Comparison of ENCODE assay signal across 2 cellular contexts in the genomic region with DNA sequence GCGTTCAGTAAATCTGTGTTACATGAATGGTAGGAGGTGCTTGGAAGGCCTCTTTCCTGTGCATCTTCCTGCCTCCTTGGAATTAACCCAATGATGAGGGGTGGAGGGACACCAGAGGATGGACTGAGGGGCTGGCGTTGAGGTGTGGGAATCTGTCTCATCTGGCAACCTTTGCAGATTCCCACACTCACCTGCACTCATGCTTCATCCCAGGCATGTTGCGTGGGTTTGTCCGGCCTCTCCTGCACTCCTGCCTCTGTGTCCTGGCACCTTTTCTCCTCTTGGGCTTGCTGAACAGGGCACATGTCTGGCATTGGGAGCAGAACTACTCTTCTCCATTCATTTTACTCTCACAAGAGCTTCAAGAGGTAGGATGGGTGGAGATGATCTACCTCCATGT.
TF ChIP-seq lines count a peak whose summit lies in the region.

No MANE protein-coding gene starts in this region.

TF ChIP-seq in IMR-90, 13 proteins besides CTCF, POLR2A, EP300 and RAD21:
- TF ChIP-seq RFX5 (IDR thresholded peaks at IDR 0.05; ENCODE audit: low read depth, low read length), result no peak
- TF ChIP-seq, protein P1, sequence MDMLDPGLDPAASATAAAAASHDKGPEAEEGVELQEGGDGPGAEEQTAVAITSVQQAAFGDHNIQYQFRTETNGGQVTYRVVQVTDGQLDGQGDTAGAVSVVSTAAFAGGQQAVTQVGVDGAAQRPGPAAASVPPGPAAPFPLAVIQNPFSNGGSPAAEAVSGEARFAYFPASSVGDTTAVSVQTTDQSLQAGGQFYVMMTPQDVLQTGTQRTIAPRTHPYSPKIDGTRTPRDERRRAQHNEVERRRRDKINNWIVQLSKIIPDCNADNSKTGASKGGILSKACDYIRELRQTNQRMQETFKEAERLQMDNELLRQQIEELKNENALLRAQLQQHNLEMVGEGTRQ (IDR thresholded peaks at IDR 0.05; ENCODE audit: low read depth, low read length), result no peak
- TF ChIP-seq MAZ (IDR thresholded peaks at IDR 0.05; ENCODE audit: borderline replicate concordance, low read depth, low read length), result no peak

TF ChIP-seq in H1, 55 proteins besides CTCF, POLR2A, EP300 and RAD21:
- TF ChIP-seq GABPA (IDR thresholded peaks at IDR 0.05; ENCODE audit: borderline replicate concordance, insufficient read depth, low read length) (no peak), TAF1 (IDR thresholded peaks at IDR 0.05; ENCODE audit: low read depth, low read length) (no peak), KDM4A (IDR thresholded peaks at IDR 0.05; ENCODE audit: low read depth, low read length, severe bottlenecking) (no peak)
- TF ChIP-seq, protein P1 (IDR thresholded peaks at IDR 0.05; ENCODE audit: low read length), result no peak
